In genomic region chr6:35678021-35678654, GRCh38 we compare ENCODE assay signal across 17 cellular contexts. TPM values are rescaled to one million over a fixed set of nuclear protein-coding genes. Genes with fewer than 3 reads are reported as not detected.
DNase-seq lines count a peak whose midpoint lies in the region; ATAC-seq and TF ChIP-seq lines count a peak whose summit lies in the region.
"Had no signal": no experiment of that assay in that cellular context is flagged by ENCODE, and none has a peak within 500 bp of the region (broad histone marks: within the 10 kb centered on the region; RNA-seq: fewer than 3 reads in every experiment).

No MANE protein-coding gene starts in this region.

- H3K4me3 Mint-ChIP-seq in activated CD4-positive, alpha-beta T cell treated with anti-CD3 and anti-CD28 coated beads, Interleukin-2, amount 10 ng/mL, durations not matched to agents 24 days and 14 days, result peak overlapping the region; percentile 1
- H3K4me3 Mint-ChIP-seq in chondrocyte (ENCODE audit: unreplicated experiment) (peak overlapping the region; percentile 50), osteocyte (ENCODE audit: unreplicated experiment) (peak overlapping the region; percentile 16)

- peak; percentile 44 for DNase-seq in activated CD4-positive, alpha-beta T cell treated with anti-CD3 and anti-CD28 coated beads, Interleukin-2, amount 10 ng/mL, durations not matched to agents 24 days and 14 days
- DNase-seq in activated CD4-positive, alpha-beta T cell treated with anti-CD3 and anti-CD28 coated beads for 4 hours, result no peak
- no peak for DNase-seq in RWPE1 (ENCODE audit: low spot score)
- DNase-seq in chondrocyte (ENCODE audit: low spot score), result no peak
- DNase-seq in osteocyte (ENCODE audit: extremely low spot score, unreplicated experiment), result no peak
- DNase-seq in NK-92 (lab: John Stamatoyannopoulos, UW; ENCODE audit: unreplicated experiment), result no peak
- no peak for DNase-seq in NCI-H1105 treated with DMSO at 0.1 percent for 48 hours (lab: John Stamatoyannopoulos, UW)
- DNase-seq: central memory CD4-positive, alpha-beta T cell; DMS 273 treated with DMSO at 0.1 percent for 48 hours; hippocampal formation; lower lobe of right lung; occipital lobe; SJCRH30; upper lobe of right lung had no signal

- CTCF ChIA-PET in RWPE1 (lab: Yijun Ruan, JAX), result interaction anchor here (0.6 kb wide), 2 partner anchors 70 to 274 kb away, joined by 3 to 6 read pairs; no protein-coding TSS in a partner anchor

- intact Hi-C loops in activated CD4-positive, alpha-beta T cell treated with anti-CD3 and anti-CD28 coated beads, Interleukin-2, amount 10 ng/mL, durations not matched to agents 24 days and 14 days (cut with micrococcal nuclease), result no loop called here

- peak overlapping the region; percentile 57 for H3K27ac ChIP-seq in RWPE1
- H3K27ac ChIP-seq: A549, KMS-11, lower lobe of right lung, SJCRH30, upper lobe of right lung had no signal

- H3K27me3 Mint-ChIP-seq in activated CD4-positive, alpha-beta T cell treated with anti-CD3 and anti-CD28 coated beads, Interleukin-2, amount 10 ng/mL, durations not matched to agents 24 days and 14 days, result no peaks in the 10 kb centered on the region
- H3K27me3 Mint-ChIP-seq in chondrocyte (ENCODE audit: low read depth) (no peaks in the 10 kb centered on the region), osteocyte (ENCODE audit: unreplicated experiment) (no peaks in the 10 kb centered on the region)

- peaks cover 65% of the 10 kb centered on the region for H3K4me1 Mint-ChIP-seq in activated CD4-positive, alpha-beta T cell treated with anti-CD3 and anti-CD28 coated beads, Interleukin-2, amount 10 ng/mL, durations not matched to agents 24 days and 14 days
- H3K4me1 Mint-ChIP-seq in chondrocyte (ENCODE audit: low read depth) (peaks cover 78% of the 10 kb centered on the region), osteocyte (ENCODE audit: unreplicated experiment) (peaks cover 74% of the 10 kb centered on the region)

- H3K36me3 Mint-ChIP-seq in activated CD4-positive, alpha-beta T cell treated with anti-CD3 and anti-CD28 coated beads, Interleukin-2, amount 10 ng/mL, durations not matched to agents 24 days and 14 days (ENCODE audit: low read depth), result peaks cover 34% of the 10 kb centered on the region
- H3K36me3 Mint-ChIP-seq in chondrocyte (ENCODE audit: low read depth) (peaks cover 10% of the 10 kb centered on the region), osteocyte (ENCODE audit: unreplicated experiment) (peaks cover 13% of the 10 kb centered on the region)

- TF ChIP-seq CTCF in RWPE1 (conservative IDR thresholded peaks at IDR 0.05; ENCODE audit: low read depth) (no peak), chondrocyte (IDR thresholded peaks at IDR 0.05) (no peak), osteocyte (IDR thresholded peaks at IDR 0.05) (no peak)

- no peak for ATAC-seq in GM19455 (IDR thresholded peaks at IDR 0.05; ENCODE audit: unreplicated experiment)
- ATAC-seq: A549, upper lobe of right lung had no signal

- no peaks in the 10 kb centered on the region for H3K9me3 Mint-ChIP-seq in activated CD4-positive, alpha-beta T cell treated with anti-CD3 and anti-CD28 coated beads, Interleukin-2, amount 10 ng/mL, durations not matched to agents 24 days and 14 days
- H3K9me3 Mint-ChIP-seq in chondrocyte (ENCODE audit: low read depth) (no peaks in the 10 kb centered on the region), osteocyte (ENCODE audit: unreplicated experiment) (no peaks in the 10 kb centered on the region)

- peak overlapping the region; percentile 43 for H3K27ac Mint-ChIP-seq in activated CD4-positive, alpha-beta T cell treated with anti-CD3 and anti-CD28 coated beads, Interleukin-2, amount 10 ng/mL, durations not matched to agents 24 days and 14 days
- H3K27ac Mint-ChIP-seq in chondrocyte (ENCODE audit: unreplicated experiment), result peak overlapping the region; percentile 83
- H3K27ac Mint-ChIP-seq in osteocyte (ENCODE audit: unreplicated experiment), result peak overlapping the region; percentile 77

- POLR2A ChIA-PET in RWPE1 (lab: Yijun Ruan, JAX; ENCODE audit: low non-redundant PET), result no interaction called here

RNA-seq across cellular contexts. Expression of gene FKBP5, which starts 10.6 kb away (rescaled TPM):
- total RNA-seq in activated CD4-positive, alpha-beta T cell treated with anti-CD3 and anti-CD28 coated beads, Interleukin-2, amount 10 ng/mL, durations not matched to agents 24 days and 14 days, result 85.0 and 85.1 TPM in 2 replicates
- total RNA-seq in chondrocyte (139 to 237 TPM (median 143 TPM) in 3 replicates), osteocyte (108 and 112 TPM in 2 replicates)
- total RNA-seq: SJCRH30 had no signal

RNA-seq across cellular contexts. Expression of gene ARMC12, which starts 58.7 kb away (rescaled TPM):
- total RNA-seq in activated CD4-positive, alpha-beta T cell treated with anti-CD3 and anti-CD28 coated beads, Interleukin-2, amount 10 ng/mL, durations not matched to agents 24 days and 14 days, result 0.58 and 0.64 TPM in 2 replicates
- total RNA-seq in chondrocyte (1.8 to 1.9 TPM (median 1.8 TPM) in 3 replicates), osteocyte (1.3 and 2.5 TPM in 2 replicates)
- total RNA-seq: lower lobe of right lung, SJCRH30 had no signal
